11 cellular contexts compared by ENCODE assay signal in the genomic region with DNA sequence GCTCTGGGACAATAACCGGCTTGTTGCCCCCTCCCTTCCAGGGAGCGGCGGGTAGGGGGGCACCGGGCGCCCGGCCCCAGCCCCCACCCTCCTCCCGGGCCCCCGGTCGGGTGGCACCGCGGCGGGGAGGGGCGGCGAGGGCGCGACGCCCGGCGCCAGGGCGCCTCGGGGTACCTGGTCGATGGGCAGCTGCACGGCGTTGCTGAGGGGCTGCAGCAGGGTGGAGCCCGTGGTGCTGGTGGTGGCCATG. TPM values are rescaled to one million over a fixed set of nuclear protein-coding genes. Genes with fewer than 3 reads are reported as not detected.
DNase-seq lines count a peak whose midpoint lies in the region; ATAC-seq and TF ChIP-seq lines count a peak whose summit lies in the region.
"Had no signal": no experiment of that assay in that cellular context is flagged by ENCODE, and none has a peak within 500 bp of the region (broad histone marks: within the 10 kb centered on the region; RNA-seq: fewer than 3 reads in every experiment).

No MANE protein-coding gene starts in this region.

- H3K4me2 ChIP-seq in mesendoderm (ENCODE audit: low read length) = no peak overlapping the region

- H3K27me3 ChIP-seq in mesendoderm (ENCODE audit: insufficient read depth, low read length, poor library complexity) (no peaks in the 10 kb centered on the region), transverse colon (no peaks in the 10 kb centered on the region)

- no peak for ATAC-seq in HG02970 (IDR thresholded peaks at IDR 0.05; ENCODE audit: low FRiP score, unreplicated experiment)

- peak overlapping the region; percentile 91 for H3K56ac ChIP-seq in mesendoderm (ENCODE audit: low read length)

- no peak overlapping the region for H2BK15ac ChIP-seq in mesendoderm (replicated peaks; ENCODE audit: low read depth)

- H3K4ac ChIP-seq in mesendoderm (ENCODE audit: low read depth, low read length) = peak overlapping the region; percentile 93

- H4K8ac ChIP-seq in mesendoderm (ENCODE audit: low read depth, low read length) = no peak overlapping the region

- in situ Hi-C loops in transverse colon (cut with MboI; ENCODE audit: low pct_ligation_motif_present in 1 of 4, low pct_unique_long_range_greater_than_20kb in 1 of 4, low sequenced_read_pairs in 3 of 4) = no loop called here

- no CpG with 5 or more reads among the region's 25 CpGs for WGBS in mesendoderm (ENCODE audit: extremely low coverage, insufficient coverage, low lambda C conversion rate)
- WGBS in transverse colon (ENCODE audit: low coverage in 1 of 2), 2 donors = 17% methylated on average over 2 of the region's 25 CpGs; no CpG with 5 or more reads in 1 of the 2 donors

- TF ChIP-seq EP300 in transverse colon (IDR thresholded peaks at IDR 0.05; ENCODE audit: low read depth) = no peak

- H3K9me3 Mint-ChIP-seq in glutamatergic neuron (ENCODE audit: unreplicated experiment) = peaks cover 7% of the 10 kb centered on the region
- H3K9me3 Mint-ChIP-seq: activated naive CD4-positive, alpha-beta T cell treated with anti-CD3 and anti-CD28 coated beads, Interleukin-2, amount 50 U/mL, for 24 hours; naive B cell; stimulated activated naive CD8-positive, alpha-beta T cell treated with anti-CD3 and anti-CD28 coated beads, Interleukin-15, Interleukin-2, amounts not matched to agents 100 ng/mL and 50 ng/mL, for 24 hours had no signal

- H3K23ac ChIP-seq in mesendoderm (ENCODE audit: low read length) = no peak overlapping the region

- peaks cover 37% of the 10 kb centered on the region for H3K79me2 ChIP-seq in mesendoderm (ENCODE audit: control insufficient read depth, insufficient read depth, low read length)

- H2AK5ac ChIP-seq in mesendoderm (ENCODE audit: low read length) = no peak overlapping the region

- TF ChIP-seq POLR2A in transverse colon (IDR thresholded peaks at IDR 0.05) = no peak

- H3K27me3 Mint-ChIP-seq in glutamatergic neuron (ENCODE audit: unreplicated experiment) = peaks cover 4% of the 10 kb centered on the region
- H3K27me3 Mint-ChIP-seq: activated naive CD4-positive, alpha-beta T cell treated with anti-CD3 and anti-CD28 coated beads, Interleukin-2, amount 50 U/mL, for 24 hours had no signal

- no peak for TF ChIP-seq CTCF in choroid plexus epithelial cell (conservative IDR thresholded peaks at IDR 0.05; ENCODE audit: low read depth, low read length)
- TF ChIP-seq CTCF in transverse colon (IDR thresholded peaks at IDR 0.05) = no peak
- no peak for TF ChIP-seq CTCF in glutamatergic neuron (IDR thresholded peaks at IDR 0.05; ENCODE audit: partially characterized antibody, unreplicated experiment)

- H3K4me1 ChIP-seq in mesendoderm (ENCODE audit: control insufficient read depth, low read depth, low read length) (peaks cover 2% of the 10 kb centered on the region), transverse colon (peaks cover 0 to 46% (median 25%) of the 10 kb centered on the region in 4 donors)

- H3K79me1 ChIP-seq in mesendoderm (ENCODE audit: low read length) = peaks cover 4% of the 10 kb centered on the region

- no peak overlapping the region for H3K27ac Mint-ChIP-seq in glutamatergic neuron (ENCODE audit: unreplicated experiment)
- H3K27ac Mint-ChIP-seq: activated naive CD4-positive, alpha-beta T cell treated with anti-CD3 and anti-CD28 coated beads, Interleukin-2, amount 50 U/mL, for 24 hours had no signal

- peaks cover 15% of the 10 kb centered on the region for H3K4me1 Mint-ChIP-seq in glutamatergic neuron (ENCODE audit: low read depth, unreplicated experiment)

- DNase-seq in activated gamma-delta T cell treated with Interleukin-2 at 50 U/mL for 16 hours (peak; percentile 4), activated gamma-delta T cell (lab: John Stamatoyannopoulos, UW) (no peak), choroid plexus epithelial cell (ENCODE audit: low read depth) (no peak), mesendoderm (no peak), transverse colon (no peak), glutamatergic neuron (no peak), MV-4-11 (lab: John Stamatoyannopoulos, UW) (no peak)

- no peaks in the 10 kb centered on the region for H3K36me3 Mint-ChIP-seq in glutamatergic neuron (ENCODE audit: unreplicated experiment)
- H3K36me3 Mint-ChIP-seq: activated naive CD4-positive, alpha-beta T cell treated with anti-CD3 and anti-CD28 coated beads, Interleukin-2, amount 50 U/mL, for 24 hours; naive B cell had no signal

- peak overlapping the region; percentile 74 for H3K4me3 ChIP-seq in choroid plexus epithelial cell (ENCODE audit: low read depth, low read length)
- H3K4me3 ChIP-seq in mesendoderm (ENCODE audit: low read length) = peak overlapping the region; percentile 80
- peak overlapping the region; percentile 56 to 91 (median 81) for H3K4me3 ChIP-seq in transverse colon

- H2BK120ac ChIP-seq in mesendoderm (ENCODE audit: low read depth, low read length) = peak overlapping the region; percentile 45

- intact Hi-C loops in transverse colon (cut with DNase I; ENCODE audit: low total_unique reads) = no loop called here

- H3K18ac ChIP-seq in mesendoderm (ENCODE audit: low read length) = peak overlapping the region; percentile 91

- H2BK5ac ChIP-seq in mesendoderm (ENCODE audit: low read length) = peak overlapping the region; percentile 66

- H3K27ac ChIP-seq in mesendoderm (ENCODE audit: low read depth, low read length) (peak overlapping the region; percentile 60), transverse colon (peak overlapping the region; percentile 80 to 93 (median 84))

- H3K36me3 ChIP-seq in mesendoderm (ENCODE audit: control insufficient read depth, insufficient read depth, low read length) = no peaks in the 10 kb centered on the region
- no peaks in the 10 kb centered on the region for H3K36me3 ChIP-seq in transverse colon

- peak overlapping the region; percentile 84 for H3K9ac ChIP-seq in mesendoderm (ENCODE audit: low read length)

- H3K4me3 Mint-ChIP-seq in glutamatergic neuron (ENCODE audit: unreplicated experiment) = no peak overlapping the region

- H3K9me3 ChIP-seq in transverse colon = no peaks in the 10 kb centered on the region

- no peak overlapping the region for H4K5ac ChIP-seq in mesendoderm (ENCODE audit: low read length)

RNA-seq across cellular contexts. Expression of a gene that starts 0.2 kb away (rescaled TPM):
- polyA plus RNA-seq in mesendoderm (2013, experiment 1 of 2) = 11.0 TPM
- 11.2 TPM for polyA plus RNA-seq in mesendoderm (2013, experiment 2 of 2)
- total RNA-seq in transverse colon = 100 to 1,000 TPM in 1 of 4 donors, 10 to 100 TPM in 2, 1 to 10 TPM in 1; 10.0 to 132 (median 89.2) TPM
- total RNA-seq in glutamatergic neuron (ENCODE audit: unreplicated experiment) = 72.5 TPM
